ENCODE assay signal across 36 cellular contexts in the genomic region with DNA sequence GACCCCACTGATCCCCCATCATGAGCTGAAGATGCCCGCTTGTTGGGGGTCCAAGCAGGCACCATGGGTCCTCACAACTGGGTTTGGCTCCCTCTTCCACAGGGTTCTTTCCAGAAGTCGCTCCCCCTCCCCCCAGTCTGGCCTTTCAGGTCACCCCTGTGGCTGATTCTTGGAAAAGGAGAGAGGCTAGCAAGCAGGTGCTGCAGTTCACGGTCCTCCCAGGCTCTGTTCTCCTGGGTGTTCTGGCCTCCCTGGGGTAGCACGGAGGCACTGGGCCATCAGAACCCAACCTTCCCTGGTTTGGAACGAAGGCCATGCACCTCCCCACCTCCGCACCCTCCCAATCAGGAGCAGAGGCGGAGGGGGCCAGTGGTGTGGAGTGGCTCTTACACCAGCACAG. TPM values are rescaled to one million over a fixed set of nuclear protein-coding genes. Genes with fewer than 3 reads are reported as not detected.
"Had no signal": no experiment of that assay in that cellular context is flagged by ENCODE, and none has a peak within 500 bp of the region (broad histone marks: within the 10 kb centered on the region; RNA-seq: fewer than 3 reads in every experiment).

No MANE protein-coding gene starts in this region.

- H3K4me3 Mint-ChIP-seq: activated CD4-positive, alpha-beta memory T cell treated with anti-CD3 and anti-CD28 coated beads, Interleukin-2, amount 10 ng/mL, durations not matched to agents 7 days and 5 days; activated CD4-positive, alpha-beta T cell treated with anti-CD3 and anti-CD28 coated beads for 36 hours; activated CD4-positive, alpha-beta T cell treated with anti-CD3 and anti-CD28 coated beads, Interleukin-2, amount 10 ng/mL, durations not matched to agents 7 days and 5 days; activated CD8-positive, alpha-beta memory T cell treated with anti-CD3 and anti-CD28 coated beads, Interleukin-2, amount 10 ng/mL, durations not matched to agents 7 days and 5 days; activated CD8-positive, alpha-beta T cell treated with anti-CD3 and anti-CD28 coated beads, Interleukin-2, amount 10 ng/mL, durations not matched to agents 7 days and 5 days; activated naive CD4-positive, alpha-beta T cell treated with anti-CD3 and anti-CD28 coated beads, Interleukin-2, amount 10 ng/mL, durations not matched to agents 7 days and 5 days; activated naive CD4-positive, alpha-beta T cell treated with anti-CD3 and anti-CD28 coated beads, Interleukin-2, amount 50 U/mL, for 24 hours; activated naive CD8-positive, alpha-beta T cell; activated naive CD8-positive, alpha-beta T cell treated with anti-CD3 and anti-CD28 coated beads, Interleukin-2, amount 10 ng/mL, durations not matched to agents 7 days and 5 days; activated naive CD8-positive, alpha-beta T cell treated with anti-CD3 and anti-CD28 coated beads, Interleukin-2, amount 50 U/mL, for 24 hours; activated T-cell treated with anti-CD3 and anti-CD28 coated beads, Interleukin-2, amount 50 U/mL, for 24 hours; T-helper 1 cell treated with Interleukin-12 subunit alpha and Interleukin-12 subunit beta and Interleukin-4 antibody, amounts not matched to agents 30 μg/mL and 1 μg/mL, for 36 hours; T-helper 2 cell treated with Interferon-gamma antibody and Interleukin-4, amounts not matched to agents 5 μg/mL and 100 μg/mL, for 36 hours; WTC11 had no signal

- H3K36me3 ChIP-seq: ascending aorta, brain microvascular endothelial cell, breast epithelium had no signal

- DNase-seq: activated CD4-positive, alpha-beta memory T cell treated with anti-CD3 and anti-CD28 coated beads, Interleukin-2, amount 10 ng/mL, durations not matched to agents 7 days and 5 days; activated CD4-positive, alpha-beta T cell treated with anti-CD3 and anti-CD28 coated beads for 1 hour; activated CD4-positive, alpha-beta T cell treated with anti-CD3 and anti-CD28 coated beads for 36 hours; activated CD4-positive, alpha-beta T cell treated with anti-CD3 and anti-CD28 coated beads for 48 hours; activated CD4-positive, alpha-beta T cell treated with anti-CD3 and anti-CD28 coated beads, Interleukin-2, amount 10 ng/mL, durations not matched to agents 7 days and 5 days; activated CD4-positive, alpha-beta T cell treated with anti-CD3 and anti-CD28 coated beads, Interleukin-2, amount 50 U/mL, for 48 hours; activated CD4-positive, CD25-positive, alpha-beta regulatory T cell; activated CD8-positive, alpha-beta memory T cell treated with anti-CD3 and anti-CD28 coated beads for 24 hours; activated CD8-positive, alpha-beta memory T cell treated with anti-CD3 and anti-CD28 coated beads, Interleukin-2, amount 10 ng/mL, durations not matched to agents 7 days and 5 days; activated CD8-positive, alpha-beta memory T cell treated with anti-CD3 and anti-CD28 coated beads, Interleukin-2, amount 50 U/mL, for 48 hours; activated CD8-positive, alpha-beta T cell treated with anti-CD3 and anti-CD28 coated beads, Interleukin-2, amount 10 ng/mL, durations not matched to agents 7 days and 5 days; activated effector memory CD4-positive, alpha-beta T cell treated with Interleukin-2 at 50 U/mL for 16 hours; activated gamma-delta T cell; activated naive CD4-positive, alpha-beta T cell treated with anti-CD3 and anti-CD28 coated beads, Interleukin-2, amount 10 ng/mL, durations not matched to agents 7 days and 5 days; activated naive CD4-positive, alpha-beta T cell treated with Interleukin-2 at 50 U/mL for 16 hours; activated naive CD8-positive, alpha-beta T cell treated with anti-CD3 and anti-CD28 coated beads, Interleukin-2, amount 10 ng/mL, durations not matched to agents 7 days and 5 days; activated naive CD8-positive, alpha-beta T cell treated with anti-CD3 and anti-CD28 coated beads, Interleukin-2, amount 50 U/mL, for 24 hours; activated T-cell treated with anti-CD3 and anti-CD28 coated beads, Interleukin-2, amount 50 U/mL, for 24 hours; activated T-cell treated with anti-CD3 and anti-CD28 coated beads, Interleukin-2, amount 50 U/mL, for 48 hours; amygdala; anterior cingulate cortex; brain microvascular endothelial cell; central memory CD4-positive, alpha-beta T cell; T-helper 1 cell; T-helper 2 cell; T-helper 9 cell had no signal

- H3K36me3 Mint-ChIP-seq: activated CD8-positive, alpha-beta memory T cell treated with anti-CD3 and anti-CD28 coated beads, Interleukin-2, amount 10 ng/mL, durations not matched to agents 7 days and 5 days; activated naive CD4-positive, alpha-beta T cell treated with anti-CD3 and anti-CD28 coated beads, Interleukin-2, amount 10 ng/mL, durations not matched to agents 7 days and 5 days; activated naive CD4-positive, alpha-beta T cell treated with anti-CD3 and anti-CD28 coated beads, Interleukin-2, amount 50 U/mL, for 24 hours; activated naive CD8-positive, alpha-beta T cell; activated naive CD8-positive, alpha-beta T cell treated with anti-CD3 and anti-CD28 coated beads, Interleukin-2, amount 10 ng/mL, durations not matched to agents 7 days and 5 days; WTC11 had no signal

- H3K27me3 Mint-ChIP-seq: activated CD4-positive, alpha-beta T cell treated with anti-CD3 and anti-CD28 coated beads, Interleukin-2, amount 10 ng/mL, durations not matched to agents 7 days and 5 days; activated naive CD4-positive, alpha-beta T cell treated with anti-CD3 and anti-CD28 coated beads, Interleukin-2, amount 50 U/mL, for 24 hours had no signal

- H3K27ac Mint-ChIP-seq: activated CD4-positive, alpha-beta memory T cell treated with anti-CD3 and anti-CD28 coated beads, Interleukin-2, amount 10 ng/mL, durations not matched to agents 7 days and 5 days; activated CD4-positive, alpha-beta T cell treated with anti-CD3 and anti-CD28 coated beads for 36 hours; activated CD4-positive, alpha-beta T cell treated with anti-CD3 and anti-CD28 coated beads, Interleukin-2, amount 10 ng/mL, durations not matched to agents 7 days and 5 days; activated CD8-positive, alpha-beta memory T cell treated with anti-CD3 and anti-CD28 coated beads, Interleukin-2, amount 10 ng/mL, durations not matched to agents 7 days and 5 days; activated CD8-positive, alpha-beta T cell treated with anti-CD3 and anti-CD28 coated beads, Interleukin-2, amount 10 ng/mL, durations not matched to agents 7 days and 5 days; activated naive CD4-positive, alpha-beta T cell treated with anti-CD3 and anti-CD28 coated beads, Interleukin-2, amount 10 ng/mL, durations not matched to agents 7 days and 5 days; activated naive CD8-positive, alpha-beta T cell; activated naive CD8-positive, alpha-beta T cell treated with anti-CD3 and anti-CD28 coated beads, Interleukin-2, amount 10 ng/mL, durations not matched to agents 7 days and 5 days; activated naive CD8-positive, alpha-beta T cell treated with anti-CD3 and anti-CD28 coated beads, Interleukin-2, amount 50 U/mL, for 24 hours; activated T-cell treated with anti-CD3 and anti-CD28 coated beads, Interleukin-2, amount 50 U/mL, for 24 hours; activated T-helper 2 cell treated with anti-CD3 and anti-CD28 coated beads, Interferon-gamma antibody, Interleukin-2, Interleukin-4, amounts not matched to agents 10 μg/mL and 5 μg/mL and 100 μg/mL, durations not matched to agents 14 hours and 24 hours and 36 hours; T-helper 1 cell treated with Interleukin-12 subunit alpha and Interleukin-12 subunit beta and Interleukin-4 antibody, amounts not matched to agents 30 μg/mL and 1 μg/mL, for 36 hours; T-helper 2 cell treated with Interferon-gamma antibody and Interleukin-4, amounts not matched to agents 5 μg/mL and 100 μg/mL, for 36 hours; WTC11 had no signal

- H3K9me3 Mint-ChIP-seq: activated CD4-positive, alpha-beta memory T cell treated with anti-CD3 and anti-CD28 coated beads, Interleukin-2, amount 10 ng/mL, durations not matched to agents 7 days and 5 days; activated CD4-positive, alpha-beta T cell treated with anti-CD3 and anti-CD28 coated beads, Interleukin-2, amount 10 ng/mL, durations not matched to agents 7 days and 5 days; activated naive CD4-positive, alpha-beta T cell treated with anti-CD3 and anti-CD28 coated beads, Interleukin-2, amount 10 ng/mL, durations not matched to agents 7 days and 5 days; activated naive CD4-positive, alpha-beta T cell treated with anti-CD3 and anti-CD28 coated beads, Interleukin-2, amount 50 U/mL, for 24 hours; activated naive CD8-positive, alpha-beta T cell treated with anti-CD3 and anti-CD28 coated beads, Interleukin-2, amount 10 ng/mL, durations not matched to agents 7 days and 5 days; activated naive CD8-positive, alpha-beta T cell treated with anti-CD3 and anti-CD28 coated beads, Interleukin-2, amount 50 U/mL, for 24 hours; activated T-cell treated with anti-CD3 and anti-CD28 coated beads, Interleukin-2, amount 50 U/mL, for 24 hours; activated T-helper 2 cell treated with anti-CD3 and anti-CD28 coated beads, Interferon-gamma antibody, Interleukin-2, Interleukin-4, amounts not matched to agents 10 μg/mL and 5 μg/mL and 100 μg/mL, durations not matched to agents 14 hours and 24 hours and 36 hours; T-helper 1 cell treated with Interleukin-12 subunit alpha and Interleukin-12 subunit beta and Interleukin-4 antibody, amounts not matched to agents 30 μg/mL and 1 μg/mL, for 36 hours; T-helper 2 cell treated with Interferon-gamma antibody and Interleukin-4, amounts not matched to agents 5 μg/mL and 100 μg/mL, for 36 hours; WTC11 had no signal

- H3K4me1 ChIP-seq: ascending aorta, breast epithelium had no signal

- ATAC-seq: activated CD4-positive, alpha-beta T cell treated with anti-CD3 and anti-CD28 coated beads for 36 hours; activated CD4-positive, CD25-positive, alpha-beta regulatory T cell treated with anti-CD3 and anti-CD28 coated beads, Interleukin-2, amount 50 U/mL, for 24 hours; activated CD8-positive, alpha-beta memory T cell treated with anti-CD3 and anti-CD28 coated beads, Interleukin-2, amount 10 ng/mL, durations not matched to agents 7 days and 5 days; activated CD8-positive, alpha-beta T cell treated with anti-CD3 and anti-CD28 coated beads, Interleukin-2, amount 10 ng/mL, durations not matched to agents 7 days and 5 days; activated naive CD8-positive, alpha-beta T cell treated with anti-CD3 and anti-CD28 coated beads, Interleukin-2, amount 50 U/mL, for 24 hours; WTC11 had no signal

- H3K4me1 Mint-ChIP-seq: activated CD4-positive, alpha-beta memory T cell treated with anti-CD3 and anti-CD28 coated beads, Interleukin-2, amount 10 ng/mL, durations not matched to agents 7 days and 5 days; activated CD4-positive, alpha-beta T cell treated with anti-CD3 and anti-CD28 coated beads for 36 hours; activated CD4-positive, alpha-beta T cell treated with anti-CD3 and anti-CD28 coated beads, Interleukin-2, amount 10 ng/mL, durations not matched to agents 7 days and 5 days; activated CD8-positive, alpha-beta memory T cell treated with anti-CD3 and anti-CD28 coated beads, Interleukin-2, amount 10 ng/mL, durations not matched to agents 7 days and 5 days; activated naive CD4-positive, alpha-beta T cell treated with anti-CD3 and anti-CD28 coated beads, Interleukin-2, amount 10 ng/mL, durations not matched to agents 7 days and 5 days; activated naive CD4-positive, alpha-beta T cell treated with anti-CD3 and anti-CD28 coated beads, Interleukin-2, amount 50 U/mL, for 24 hours; activated naive CD8-positive, alpha-beta T cell treated with anti-CD3 and anti-CD28 coated beads, Interleukin-2, amount 50 U/mL, for 24 hours had no signal

- H3K4me3 ChIP-seq: ascending aorta, breast epithelium had no signal

- H3K27ac ChIP-seq: ascending aorta, brain microvascular endothelial cell, breast epithelium, VCaP had no signal

- H3K9me3 ChIP-seq: ascending aorta, breast epithelium had no signal

- H3K27me3 ChIP-seq: breast epithelium had no signal

RNA-seq across cellular contexts. Expression of a gene that starts 18.9 kb away (rescaled TPM):
- total RNA-seq: activated CD4-positive, alpha-beta memory T cell treated with anti-CD3 and anti-CD28 coated beads, Interleukin-2, amount 10 ng/mL, durations not matched to agents 7 days and 5 days; activated CD4-positive, alpha-beta T cell treated with anti-CD3 and anti-CD28 coated beads for 36 hours; activated CD4-positive, alpha-beta T cell treated with anti-CD3 and anti-CD28 coated beads, Interleukin-2, amount 10 ng/mL, durations not matched to agents 7 days and 5 days; activated CD8-positive, alpha-beta memory T cell treated with anti-CD3 and anti-CD28 coated beads, Interleukin-2, amount 10 ng/mL, durations not matched to agents 7 days and 5 days; activated CD8-positive, alpha-beta T cell treated with anti-CD3 and anti-CD28 coated beads, Interleukin-2, amount 10 ng/mL, durations not matched to agents 7 days and 5 days; activated T-helper 2 cell treated with anti-CD3 and anti-CD28 coated beads, Interferon-gamma antibody, Interleukin-2, Interleukin-4, amounts not matched to agents 10 μg/mL and 5 μg/mL and 100 μg/mL, durations not matched to agents 14 hours and 24 hours and 36 hours had no signal

RNA-seq across cellular contexts. Expression of a gene that starts 46.9 kb away (rescaled TPM):
- total RNA-seq: activated CD4-positive, alpha-beta memory T cell treated with anti-CD3 and anti-CD28 coated beads, Interleukin-2, amount 10 ng/mL, durations not matched to agents 7 days and 5 days; activated CD4-positive, alpha-beta T cell treated with anti-CD3 and anti-CD28 coated beads for 36 hours; activated CD4-positive, alpha-beta T cell treated with anti-CD3 and anti-CD28 coated beads, Interleukin-2, amount 10 ng/mL, durations not matched to agents 7 days and 5 days; activated CD8-positive, alpha-beta memory T cell treated with anti-CD3 and anti-CD28 coated beads, Interleukin-2, amount 10 ng/mL, durations not matched to agents 7 days and 5 days; activated CD8-positive, alpha-beta T cell treated with anti-CD3 and anti-CD28 coated beads, Interleukin-2, amount 10 ng/mL, durations not matched to agents 7 days and 5 days; activated naive CD8-positive, alpha-beta T cell treated with anti-CD3 and anti-CD28 coated beads, Interleukin-2, amount 10 ng/mL, durations not matched to agents 7 days and 5 days; activated T-helper 2 cell treated with anti-CD3 and anti-CD28 coated beads, Interferon-gamma antibody, Interleukin-2, Interleukin-4, amounts not matched to agents 10 μg/mL and 5 μg/mL and 100 μg/mL, durations not matched to agents 14 hours and 24 hours and 36 hours had no signal

RNA-seq across cellular contexts. Expression of a gene that starts 55.3 kb away (rescaled TPM):
- total RNA-seq: activated CD4-positive, alpha-beta T cell treated with anti-CD3 and anti-CD28 coated beads for 36 hours; activated CD4-positive, alpha-beta T cell treated with anti-CD3 and anti-CD28 coated beads, Interleukin-2, amount 10 ng/mL, durations not matched to agents 7 days and 5 days; activated CD8-positive, alpha-beta memory T cell treated with anti-CD3 and anti-CD28 coated beads, Interleukin-2, amount 10 ng/mL, durations not matched to agents 7 days and 5 days; activated CD8-positive, alpha-beta T cell treated with anti-CD3 and anti-CD28 coated beads, Interleukin-2, amount 10 ng/mL, durations not matched to agents 7 days and 5 days; activated T-helper 2 cell treated with anti-CD3 and anti-CD28 coated beads, Interferon-gamma antibody, Interleukin-2, Interleukin-4, amounts not matched to agents 10 μg/mL and 5 μg/mL and 100 μg/mL, durations not matched to agents 14 hours and 24 hours and 36 hours had no signal
